ENCODE assay signal across 8 cellular contexts in the genomic region with DNA sequence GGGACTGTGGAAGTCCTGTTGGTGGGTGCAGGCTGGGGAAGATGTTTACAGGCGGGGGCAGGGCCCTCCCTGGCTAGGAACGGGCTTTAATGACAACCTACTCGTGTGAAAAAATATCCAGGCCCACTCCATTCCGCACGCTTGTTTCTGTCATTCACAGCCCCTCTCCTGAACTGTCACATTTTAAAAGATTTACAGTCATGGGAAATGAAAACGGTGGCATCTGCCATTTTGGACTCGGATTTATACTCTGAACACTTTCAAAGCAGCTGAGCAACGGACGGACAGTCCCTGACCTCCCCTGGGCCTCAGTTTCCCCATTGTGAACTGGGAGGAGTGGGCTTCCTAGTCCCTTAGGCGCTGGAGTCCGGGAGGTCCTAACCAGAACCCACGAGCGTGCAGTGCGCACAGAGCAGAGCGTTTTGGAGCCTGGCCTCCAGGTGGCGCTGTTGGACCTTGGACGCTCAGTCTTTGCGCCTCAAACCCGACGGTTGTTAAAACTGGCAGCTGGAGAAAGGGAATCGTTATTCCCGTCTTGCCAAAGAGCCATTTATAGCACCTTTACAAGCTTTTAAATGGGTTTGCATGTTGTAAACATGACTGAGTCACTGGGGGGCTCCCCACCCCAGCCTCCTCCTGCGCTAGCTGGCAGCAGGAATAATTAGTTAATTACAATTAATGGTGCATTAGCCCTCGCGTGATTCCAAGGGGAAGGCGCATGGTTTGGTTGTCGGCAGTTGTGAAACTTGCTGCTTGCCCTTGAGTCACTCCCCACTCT.
DNase-seq lines count a peak whose midpoint lies in the region; ATAC-seq and TF ChIP-seq lines count a peak whose summit lies in the region.

No MANE protein-coding gene starts in this region.

- H3K27me3 ChIP-seq in H9 (ENCODE audit: insufficient read depth, low read length), result no peaks in the 10 kb centered on the region

- ATAC-seq in GM19324 (IDR thresholded peaks at IDR 0.05; ENCODE audit: low FRiP score, unreplicated experiment), result no peak

- H4K20me1 ChIP-seq in H9 (ENCODE audit: control insufficient read depth, insufficient read depth, insufficient read length), result no peaks in the 10 kb centered on the region

- H2AFZ ChIP-seq in H9 (ENCODE audit: low read length), result no peak overlapping the region

- no peak overlapping the region for H3K4ac ChIP-seq in H9 (ENCODE audit: low read depth, low read length)

- H3K4me2 ChIP-seq in H9 (ENCODE audit: insufficient read depth, insufficient read length, low read length), result no peak overlapping the region

- DNase-seq in AG20443 (ENCODE audit: low spot score), result peak; percentile 84
- DNase-seq in H9, result peak; percentile 82
- DNase-seq in NCI-H526 (lab: John Stamatoyannopoulos, UW), result peak; percentile 59 to 89
- DNase-seq in activated CD4-positive, alpha-beta T cell treated with anti-CD3 and anti-CD28 coated beads, Interleukin-2, amount 50 U/mL, for 4 hours, result peak; percentile 64 to 66
- DNase-seq in ecto neural progenitor cell (ENCODE audit: low spot score), result peak; percentile 90
- DNase-seq in lung microvascular endothelial cell (ENCODE audit: low read depth in 2 of 2), result peak; percentile 82 to 91
- peak; percentile 32 for DNase-seq in stimulated activated CD8-positive, alpha-beta memory T cell treated with anti-CD3 and anti-CD28 coated beads, Interleukin-12 subunit alpha, Interleukin-12 subunit beta, amount 100 ng/mL, for 4 hours (ENCODE audit: low read depth)

- no peaks in the 10 kb centered on the region for H3K27me3 Mint-ChIP-seq in H9 (ENCODE audit: low read depth)

- H2AK5ac ChIP-seq in H9 (ENCODE audit: insufficient read length, low read length), result no peak overlapping the region

- no peak overlapping the region for H3K4me3 Mint-ChIP-seq in H9

- H3K56ac ChIP-seq in H9 (ENCODE audit: insufficient read length, low read depth, low read length), result no peak overlapping the region

- no peak overlapping the region for H4K5ac ChIP-seq in H9 (ENCODE audit: insufficient read length, low read depth, low read length)

- no peak overlapping the region for H2BK120ac ChIP-seq in H9 (ENCODE audit: low read depth, low read length, poor library complexity, severe bottlenecking)

- no peak overlapping the region for H2BK12ac ChIP-seq in H9 (ENCODE audit: insufficient read length, low read depth, low read length)

- H3K9ac ChIP-seq in H9 (ENCODE audit: extremely low read depth, insufficient read length, low read length), result no peak overlapping the region

- H2BK15ac ChIP-seq in H9 (ENCODE audit: low read depth, low read length), result no peak overlapping the region

- no peak overlapping the region for H2BK20ac ChIP-seq in H9 (ENCODE audit: low read depth, low read length, poor library complexity, severe bottlenecking)

- no peak overlapping the region for H4K8ac ChIP-seq in H9 (replicated peaks; ENCODE audit: insufficient read length, low read depth, low read length)

- no peak overlapping the region for H3K14ac ChIP-seq in H9 (ENCODE audit: insufficient read depth, low read length)

- no CpG with 5 or more reads among the region's 27 CpGs for WGBS in H9 (ENCODE audit: extremely low coverage, insufficient read length, low lambda C conversion rate)

- H3K27ac ChIP-seq in H9 (ENCODE audit: insufficient read length, low read depth, low read length), result no peak overlapping the region

- no peaks in the 10 kb centered on the region for H3K79me1 ChIP-seq in H9 (ENCODE audit: insufficient read depth, low read depth, low read length, poor library complexity, severe bottlenecking)

- H3K9me3 ChIP-seq in H9 (ENCODE audit: control insufficient read depth, low read depth, low read length), result no peaks in the 10 kb centered on the region

- no peaks in the 10 kb centered on the region for H3K9me3 Mint-ChIP-seq in H9

- no peak overlapping the region; a peak in 1 of 7 replicates for H3K27ac Mint-ChIP-seq in H9

- no peak overlapping the region for H2BK5ac ChIP-seq in H9 (ENCODE audit: insufficient read length, low read length)

- no peak overlapping the region for H3K18ac ChIP-seq in H9 (ENCODE audit: insufficient read length, low read depth, low read length)

- H3T11ph ChIP-seq in H9 (ENCODE audit: low read length), result no peak overlapping the region

- no peaks in the 10 kb centered on the region for H3K23me2 ChIP-seq in H9 (ENCODE audit: insufficient read length, low read depth, low read length, poor library complexity, severe bottlenecking)

- H3K23ac ChIP-seq in H9 (ENCODE audit: insufficient read length, low read depth, low read length), result no peak overlapping the region

- H3K79me2 ChIP-seq in H9 (ENCODE audit: insufficient read depth, low read length), result no peaks in the 10 kb centered on the region

- no peaks in the 10 kb centered on the region for H3K4me1 Mint-ChIP-seq in H9

- TF ChIP-seq CTCF in H9 (conservative IDR thresholded peaks at IDR 0.05), result peak; percentile 95

- no peaks in the 10 kb centered on the region; a peak in 2 of 7 replicates for H3K36me3 Mint-ChIP-seq in H9 (ENCODE audit: insufficient read depth in 1 of 3, low read depth in 3 of 3)

- no peaks in the 10 kb centered on the region for H3K4me1 ChIP-seq in H9 (ENCODE audit: insufficient read depth, low read length)

- H4K91ac ChIP-seq in H9 (ENCODE audit: insufficient read length, low read depth, low read length), result no peak overlapping the region

Comparison
In these comparisons a context has a peak if more than half of its experiments do, and no peak if none do; other contexts are left out.
1. DNase-seq: peak in every context shown above with its lines; median percentile 90 in ecto neural progenitor cell; 86 in lung microvascular endothelial cell; 84 in AG20443; 82 in H9; 74 in NCI-H526; 65 in activated CD4-positive, alpha-beta T cell treated with anti-CD3 and anti-CD28 coated beads, Interleukin-2, amount 50 U/mL, for 4 hours; 32 in stimulated activated CD8-positive, alpha-beta memory T cell treated with anti-CD3 and anti-CD28 coated beads, Interleukin-12 subunit alpha, Interleukin-12 subunit beta, amount 100 ng/mL, for 4 hours.